Comparison of ENCODE assay signal across 11 cellular contexts in genomic region chr2:181462032-181462431, GRCh38. TPM values are rescaled to one million over a fixed set of nuclear protein-coding genes. Genes with fewer than 3 reads are reported as not detected.
A peak's percentile ranks its signal among the peaks of the same experiment; 100 is the strongest.
DNase-seq lines count a peak whose midpoint lies in the region; ATAC-seq, FAIRE-seq and TF ChIP-seq lines count a peak whose summit lies in the region.
"Had no signal": no experiment of that assay in that cellular context is flagged by ENCODE, and none has a peak within 500 bp of the region (broad histone marks: within the 10 kb centered on the region; RNA-seq: fewer than 3 reads in every experiment).

No MANE protein-coding gene starts in this region.

- peaks cover 99% of the 10 kb centered on the region for H3K79me2 ChIP-seq in GM12878 (ENCODE audit: control insufficient read depth, insufficient read depth, low read length)

- POLR2A ChIA-PET in GM12878 (lab: Charles Lee) (interaction anchor here (1.0 to 3.6 kb wide), 4 partner anchors 143 to 156 kb away, joined by 3 to 26 read pairs (median 8); no protein-coding TSS in a partner anchor), A673 (lab: Charles Lee; ENCODE audit: low non-redundant PET) (no interaction called here)

- SMC1A ChIA-PET in GM12878 (lab: Charles Lee; ENCODE audit: uncharacterized antibody, unreplicated experiment), result interaction anchor here (0.6 to 13.5 kb wide), 11 partner anchors 9 to 380 kb away, joined by 3 to 313 read pairs (median 3); no protein-coding TSS in a partner anchor

- in situ Hi-C loops in GM12878 (cut with MboI), result no loop called here

- H3K9me3 Mint-ChIP-seq in CD14-positive monocyte, result no peaks in the 10 kb centered on the region

- H3K27ac Mint-ChIP-seq in CD14-positive monocyte, result peak overlapping the region in 1 of 7 donors; percentile 15

- H3K4me1 ChIP-seq in GM12878 (ENCODE audit: control insufficient read depth, insufficient read depth, low read length), result peaks cover 18% of the 10 kb centered on the region; the same call in 1 of the 2 replicates
- peaks cover 8% of the 10 kb centered on the region for H3K4me1 ChIP-seq in A673 (ENCODE audit: insufficient read depth, low read length, poor library complexity, severe bottlenecking)

- 0% methylated on average over 1 of the region's 1 CpG for WGBS in GM12878 (ENCODE audit: insufficient coverage, insufficient replicate concordance, low lambda C conversion rate, missing lambda C conversion rate)

- intact Hi-C loops in CD14-positive monocyte (cut with micrococcal nuclease), result loop anchor here in 1 of 2 donors (10.0 kb wide), 2 partner anchors 357 to 387 kb away; no protein-coding TSS in a partner anchor
- intact Hi-C loops in GM12878 (cut with micrococcal nuclease; ENCODE audit: unreplicated experiment), result loop anchor here (5.0 to 10.0 kb wide), 3 partner anchors 255 to 1337 kb away; partner anchors contain the start of gene UBE2E3
- intact Hi-C loops in A673 (cut with micrococcal nuclease; ENCODE audit: unreplicated experiment), result loop anchor here (10.0 kb wide), 1 partner anchor 1337 kb away; no protein-coding TSS in a partner anchor

- H3K4me2 ChIP-seq in GM12878 (ENCODE audit: control insufficient read depth, insufficient read depth), result peak overlapping the region; percentile 89

- no peak for TF ChIP-seq POLR2A in GM12878 (IDR thresholded peaks at IDR 0.05; ENCODE audit: low read depth, low read length)

- TF ChIP-seq EP300 in GM12878 (IDR thresholded peaks at IDR 0.05; ENCODE audit: borderline replicate concordance in 1 of 2, control insufficient read depth in 1 of 2, low read depth in 2 of 2, low read length in 2 of 2), result no peak

- RAD21 ChIA-PET in GM12878 (lab: Charles Lee; ENCODE audit: unreplicated experiment), result interaction anchor here (0.8 to 13.8 kb wide), 7 partner anchors 11 to 357 kb away, joined by 3 to 340 read pairs (median 5); no protein-coding TSS in a partner anchor

- peak overlapping the region; percentile 20 to 64 for H3K4me3 Mint-ChIP-seq in CD14-positive monocyte

- no peak for TF ChIP-seq RAD21 in GM12878 (IDR thresholded peaks at IDR 0.05; ENCODE audit: insufficient read depth, low read depth, low read length)

- H3K27me3 Mint-ChIP-seq in CD14-positive monocyte (ENCODE audit: low read depth in 3 of 3), result no peaks in the 10 kb centered on the region

- no peak overlapping the region; the same call in 1 of the 2 replicates for H3K9ac ChIP-seq in GM12878 (ENCODE audit: control insufficient read depth, insufficient read depth, low read length)

- H2AFZ ChIP-seq in GM12878 (ENCODE audit: control insufficient read depth, low read depth, low read length), result no peak overlapping the region

- no peaks in the 10 kb centered on the region for H3K9me3 ChIP-seq in GM12878 (replicated peaks; ENCODE audit: control insufficient read depth, insufficient read depth, low read length)
- H3K9me3 ChIP-seq in A673 (ENCODE audit: low read depth, low read length, poor library complexity, severe bottlenecking), result no peaks in the 10 kb centered on the region

- FAIRE-seq in GM19239 (lab: Jason Lieb, UNC), result peak; percentile 82
- FAIRE-seq in GM12878 (lab: Jason Lieb, UNC), result no peak

- no TSS peak for BruUV-seq in GM12878 (replicated peaks; lab: Mats Ljungman, UMichigan)
- no TSS peak for BruUV-seq in A673 (replicated peaks; lab: Mats Ljungman, UMichigan)

- CTCF ChIA-PET in GM12878 (lab: Yijun Ruan, JAX), result interaction anchor here (0.9 to 12.9 kb wide), 5 partner anchors 10 to 357 kb away, joined by 3 to 235 read pairs (median 3); no protein-coding TSS in a partner anchor
- CTCF ChIA-PET in A673 (lab: Charles Lee), result no interaction called here

- H4K20me1 ChIP-seq in GM12878 (ENCODE audit: control insufficient read depth, insufficient read depth), result no peaks in the 10 kb centered on the region; the same call in 1 of the 2 replicates

- ATAC-seq in HG03460 (IDR thresholded peaks at IDR 0.05; ENCODE audit: unreplicated experiment), result peak; percentile 28
- peak; percentile 38 for ATAC-seq in GM12878
- no peak for ATAC-seq in GM19452 (IDR thresholded peaks at IDR 0.05; ENCODE audit: unreplicated experiment)

- peaks cover 70% of the 10 kb centered on the region for H3K4me1 Mint-ChIP-seq in CD14-positive monocyte

- DNase-seq in CD14-positive monocyte (ENCODE audit: low spot score), result no peak
- no peak for DNase-seq in GM19239 (ENCODE audit: insufficient read length, low spot score)
- no peak for DNase-seq in GM12878 (ENCODE audit: low read depth, low spot score)
- DNase-seq in NCI-H2107 treated with DMSO at 0.1 percent for 48 hours (lab: John Stamatoyannopoulos, UW; ENCODE audit: unreplicated experiment), result no peak
- DNase-seq in A673 (ENCODE audit: low spot score), result no peak
- DNase-seq in SW 1271 (lab: John Stamatoyannopoulos, UW), result no peak
- DNase-seq: midbrain, NCI-H510A treated with DMSO at 0.1 percent for 48 hours had no signal

- no peak for TF ChIP-seq CTCF in CD14-positive monocyte (IDR thresholded peaks at IDR 0.05)
- TF ChIP-seq CTCF in GM12878 (IDR thresholded peaks at IDR 0.05 in 2 of 3, conservative IDR thresholded peaks at IDR 0.05 in 1 of 3; ENCODE audit: control insufficient read depth in 2 of 3, extremely low read depth in 1 of 3, insufficient read depth in 1 of 3, low read depth in 3 of 3, low read length in 3 of 3), result no peak
- no peak for TF ChIP-seq CTCF in A673 (conservative IDR thresholded peaks at IDR 0.05; ENCODE audit: low read depth, low read length)

- H3K27me3 ChIP-seq in GM12878 (replicated peaks in 1 of 2; ENCODE audit: control insufficient read depth in 2 of 2, insufficient read depth in 2 of 2, low read length in 1 of 2) (no peaks in the 10 kb centered on the region), A673 (replicated peaks; ENCODE audit: insufficient read depth, low read depth, low read length, poor library complexity) (peaks cover 7% of the 10 kb centered on the region)

- H3K4me3 ChIP-seq in GM12878, result peak overlapping the region; percentile 27; the same call in 1 of the 2 replicates
- no peak overlapping the region for H3K4me3 ChIP-seq in A673 (ENCODE audit: low read depth, low read length, poor library complexity, severe bottlenecking)

- H3K36me3 Mint-ChIP-seq in CD14-positive monocyte, result peaks cover 14 to 32% of the 10 kb centered on the region in 2 donors

- H3K36me3 ChIP-seq in GM12878 (ENCODE audit: control insufficient read depth in 2 of 2, insufficient read depth in 2 of 2, low read length in 1 of 2), result no peaks in the 10 kb centered on the region
- H3K36me3 ChIP-seq in A673 (ENCODE audit: insufficient read depth, low read length, poor library complexity, severe bottlenecking), result no peaks in the 10 kb centered on the region

- peak overlapping the region; percentile 4 for H3K27ac ChIP-seq in GM12878 (ENCODE audit: control insufficient read depth, insufficient read depth)
- no peak overlapping the region for H3K27ac ChIP-seq in A673 (ENCODE audit: low read depth, low read length, poor library complexity, severe bottlenecking)
- H3K27ac ChIP-seq: epithelial cell of prostate had no signal

TF ChIP-seq in GM12878, 131 proteins besides CTCF, POLR2A, EP300 and RAD21:
- TF ChIP-seq ZNF592 (IDR thresholded peaks at IDR 0.05) (no peak), POU2F2 (IDR thresholded peaks at IDR 0.05; ENCODE audit: borderline replicate concordance, low read depth, low read length) (peak; percentile 56; the same call in 1 of the 3 replicates)

RNA-seq across cellular contexts. Expression of gene ITGA4, which starts 4.8 kb away (rescaled TPM):
- polyA plus RNA-seq in CD14-positive monocyte (10 to 100 TPM; 66.1 to 97.3 TPM), GM12878 (2011; rRNA removed) (25.0 and 34.6 TPM in 2 replicates), GM12878 (2014; fragmentation: Illumina TruSeq; extraction: Trizol) (55.6 and 72.1 TPM in 2 replicates), GM12878 (2014; fragmentation: Nextera tagmentation; extraction: Ambion mirVana) (10 to 100 TPM; 12.4 to 16.2 TPM), GM12878 (2014; rRNA removed) (36.4 and 46.6 TPM in 2 replicates), GM12878 (2016; fragmentation: Nextera tagmentation; extraction: Ambion mirVana) (10 to 100 TPM; 71.4 to 79.3 TPM)
- total RNA-seq in GM12878 (2013; cell fraction: nucleolus; rRNA removed), result 729 TPM in 2 replicates
- total RNA-seq in GM12878 (2014; rRNA removed) (76.2 and 83.9 TPM in 2 replicates), GM12878 (2014; rRNA removed; fragmentation: Illumina TruSeq; extraction: Trizol) (79.5 and 84.7 TPM in 2 replicates), GM12878 (2021) (75.0 and 87.9 TPM in 2 replicates), A673 (2021) (4.6 and 7.0 TPM in 2 replicates)
- 43.3 TPM for polyA plus RNA-seq in GM12878 (2011; ENCODE audit: low read depth)
- polyA plus RNA-seq in GM12878 (2011; cell fraction: cytosol; rRNA removed), result 7.1 and 9.2 TPM in 2 replicates
- polyA plus RNA-seq in GM12878 (2011; cell fraction: nucleus; rRNA removed), result 36.0 and 42.5 TPM in 2 replicates
- polyA plus RNA-seq in GM12878 (2012), result 65.1 and 66.2 TPM in 2 replicates
- 37.7 and 40.0 TPM in 2 replicates for polyA minus RNA-seq in GM12878 (2011; rRNA and poly(A)+ RNA removed)
- 10.8 and 13.6 TPM in 2 replicates for polyA minus RNA-seq in GM12878 (2011; cell fraction: cytosol; rRNA and poly(A)+ RNA removed)
- polyA minus RNA-seq in GM12878 (2011; cell fraction: nucleus; rRNA and poly(A)+ RNA removed), result 99.4 and 174 TPM in 2 replicates
